Comparison of ENCODE assay signal across 1 cellular context in genomic region chr5:138213161-138214029, GRCh38.
TF ChIP-seq lines count a peak whose summit lies in the region.

Gene CDC23 (minus strand): TSS chr5:138213323. CDS start chr5:138213312, 11 bp downstream.

TF ChIP-seq in K562, 482 proteins besides CTCF, POLR2A, EP300 and RAD21 (continued from another document and continues in another):
- TF ChIP-seq ZNF717 (CRISPR knock-in tag; IDR thresholded peaks at IDR 0.05) (no peak), ZNF407 (IDR thresholded peaks at IDR 0.05; ENCODE audit: low read depth) (no peak), CEBPG (CRISPR knock-in tag; IDR thresholded peaks at IDR 0.05) (no peak), CEBPG (tag; conservative IDR thresholded peaks at IDR 0.05 in 1 of 2, IDR thresholded peaks at IDR 0.05 in 1 of 2) (no peak), KDM2B (CRISPR knock-in tag; IDR thresholded peaks at IDR 0.05) (no peak), NR2C1 (IDR thresholded peaks at IDR 0.05) (peak; percentile 43; the same call in 1 of the 2 replicates), NR2C1 (tag; IDR thresholded peaks at IDR 0.05) (no peak), ZBTB17 (CRISPR knock-in tag; IDR thresholded peaks at IDR 0.05) (no peak), PTRF (tag; IDR thresholded peaks at IDR 0.05) (no peak), POLR3A (IDR thresholded peaks at IDR 0.05; ENCODE audit: borderline replicate concordance, extremely low read depth, insufficient read depth, insufficient read length) (no peak), CREM (IDR thresholded peaks at IDR 0.05; ENCODE audit: low read depth) (peak; percentile 88), TRIM24 (IDR thresholded peaks at IDR 0.05) (peak; percentile 42 to 43; a peak in 3 of 4 replicates), ADNP (tag; IDR thresholded peaks at IDR 0.05) (no peak), ZBTB12 (CRISPR knock-in tag; IDR thresholded peaks at IDR 0.05) (peak; percentile 84), E2F3 (CRISPR knock-in tag; IDR thresholded peaks at IDR 0.05) (no peak), CREB3 (tag; conservative IDR thresholded peaks at IDR 0.05; ENCODE audit: low read depth) (no peak), ZNF583 (CRISPR knock-in tag; IDR thresholded peaks at IDR 0.05) (no peak), NUFIP1 (IDR thresholded peaks at IDR 0.05; ENCODE audit: partially characterized antibody) (no peak), CBFB (CRISPR knock-in tag; IDR thresholded peaks at IDR 0.05) (no peak), GMEB1 (CRISPR knock-in tag; IDR thresholded peaks at IDR 0.05) (no peak), NEUROD1 (IDR thresholded peaks at IDR 0.05; ENCODE audit: borderline replicate concordance, low read depth, low read length, partially characterized antibody) (peak; percentile 83), TFAP4 (CRISPR knock-in tag; IDR thresholded peaks at IDR 0.05; ENCODE audit: borderline replicate concordance) (no peak; the same call in 1 of the 2 replicates), NFIX (CRISPR knock-in tag; IDR thresholded peaks at IDR 0.05; ENCODE audit: low read depth) (no peak), ATF2 (CRISPR knock-in tag; IDR thresholded peaks at IDR 0.05) (no peak), ZNF584 (CRISPR knock-in tag; IDR thresholded peaks at IDR 0.05; ENCODE audit: low read depth) (no peak), TCF7L2 (IDR thresholded peaks at IDR 0.05; ENCODE audit: low read depth, low read length) (no peak), RUNX1 (IDR thresholded peaks at IDR 0.05; ENCODE audit: low read depth) (no peak), GATAD2B (IDR thresholded peaks at IDR 0.05; ENCODE audit: borderline replicate concordance) (no peak), XRCC3 (IDR thresholded peaks at IDR 0.05) (no peak), NFE2 (IDR thresholded peaks at IDR 0.05; ENCODE audit: low read depth) (peak; percentile 59; the same call in 1 of the 2 replicates)
- TF ChIP-seq, protein P1, sequence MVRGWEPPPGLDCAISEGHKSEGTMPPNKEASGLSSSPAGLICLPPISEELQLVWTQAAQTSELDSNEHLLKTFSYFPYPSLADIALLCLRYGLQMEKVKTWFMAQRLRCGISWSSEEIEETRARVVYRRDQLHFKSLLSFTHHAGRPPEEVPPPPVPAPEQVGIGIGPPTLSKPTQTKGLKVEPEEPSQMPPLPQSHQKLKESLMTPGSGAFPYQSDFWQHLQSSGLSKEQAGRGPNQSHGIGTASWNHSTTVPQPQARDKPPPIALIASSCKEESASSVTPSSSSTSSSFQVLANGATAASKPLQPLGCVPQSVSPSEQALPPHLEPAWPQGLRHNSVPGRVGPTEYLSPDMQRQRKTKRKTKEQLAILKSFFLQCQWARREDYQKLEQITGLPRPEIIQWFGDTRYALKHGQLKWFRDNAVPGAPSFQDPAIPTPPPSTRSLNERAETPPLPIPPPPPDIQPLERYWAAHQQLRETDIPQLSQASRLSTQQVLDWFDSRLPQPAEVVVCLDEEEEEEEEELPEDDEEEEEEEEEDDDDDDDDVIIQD (CRISPR knock-in tag; IDR thresholded peaks at IDR 0.05): no peak
- TF ChIP-seq, protein P2, sequence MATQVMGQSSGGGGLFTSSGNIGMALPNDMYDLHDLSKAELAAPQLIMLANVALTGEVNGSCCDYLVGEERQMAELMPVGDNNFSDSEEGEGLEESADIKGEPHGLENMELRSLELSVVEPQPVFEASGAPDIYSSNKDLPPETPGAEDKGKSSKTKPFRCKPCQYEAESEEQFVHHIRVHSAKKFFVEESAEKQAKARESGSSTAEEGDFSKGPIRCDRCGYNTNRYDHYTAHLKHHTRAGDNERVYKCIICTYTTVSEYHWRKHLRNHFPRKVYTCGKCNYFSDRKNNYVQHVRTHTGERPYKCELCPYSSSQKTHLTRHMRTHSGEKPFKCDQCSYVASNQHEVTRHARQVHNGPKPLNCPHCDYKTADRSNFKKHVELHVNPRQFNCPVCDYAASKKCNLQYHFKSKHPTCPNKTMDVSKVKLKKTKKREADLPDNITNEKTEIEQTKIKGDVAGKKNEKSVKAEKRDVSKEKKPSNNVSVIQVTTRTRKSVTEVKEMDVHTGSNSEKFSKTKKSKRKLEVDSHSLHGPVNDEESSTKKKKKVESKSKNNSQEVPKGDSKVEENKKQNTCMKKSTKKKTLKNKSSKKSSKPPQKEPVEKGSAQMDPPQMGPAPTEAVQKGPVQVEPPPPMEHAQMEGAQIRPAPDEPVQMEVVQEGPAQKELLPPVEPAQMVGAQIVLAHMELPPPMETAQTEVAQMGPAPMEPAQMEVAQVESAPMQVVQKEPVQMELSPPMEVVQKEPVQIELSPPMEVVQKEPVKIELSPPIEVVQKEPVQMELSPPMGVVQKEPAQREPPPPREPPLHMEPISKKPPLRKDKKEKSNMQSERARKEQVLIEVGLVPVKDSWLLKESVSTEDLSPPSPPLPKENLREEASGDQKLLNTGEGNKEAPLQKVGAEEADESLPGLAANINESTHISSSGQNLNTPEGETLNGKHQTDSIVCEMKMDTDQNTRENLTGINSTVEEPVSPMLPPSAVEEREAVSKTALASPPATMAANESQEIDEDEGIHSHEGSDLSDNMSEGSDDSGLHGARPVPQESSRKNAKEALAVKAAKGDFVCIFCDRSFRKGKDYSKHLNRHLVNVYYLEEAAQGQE (CRISPR knock-in tag; IDR thresholded peaks at IDR 0.05; ENCODE audit: low read depth): no peak
- TF ChIP-seq, protein P3, sequence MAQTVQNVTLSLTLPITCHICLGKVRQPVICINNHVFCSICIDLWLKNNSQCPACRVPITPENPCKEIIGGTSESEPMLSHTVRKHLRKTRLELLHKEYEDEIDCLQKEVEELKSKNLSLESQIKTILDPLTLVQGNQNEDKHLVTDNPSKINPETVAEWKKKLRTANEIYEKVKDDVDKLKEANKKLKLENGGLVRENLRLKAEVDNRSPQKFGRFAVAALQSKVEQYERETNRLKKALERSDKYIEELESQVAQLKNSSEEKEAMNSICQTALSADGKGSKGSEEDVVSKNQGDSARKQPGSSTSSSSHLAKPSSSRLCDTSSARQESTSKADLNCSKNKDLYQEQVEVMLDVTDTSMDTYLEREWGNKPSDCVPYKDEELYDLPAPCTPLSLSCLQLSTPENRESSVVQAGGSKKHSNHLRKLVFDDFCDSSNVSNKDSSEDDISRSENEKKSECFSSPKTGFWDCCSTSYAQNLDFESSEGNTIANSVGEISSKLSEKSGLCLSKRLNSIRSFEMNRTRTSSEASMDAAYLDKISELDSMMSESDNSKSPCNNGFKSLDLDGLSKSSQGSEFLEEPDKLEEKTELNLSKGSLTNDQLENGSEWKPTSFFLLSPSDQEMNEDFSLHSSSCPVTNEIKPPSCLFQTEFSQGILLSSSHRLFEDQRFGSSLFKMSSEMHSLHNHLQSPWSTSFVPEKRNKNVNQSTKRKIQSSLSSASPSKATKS (CRISPR knock-in tag; IDR thresholded peaks at IDR 0.05): no peak
- TF ChIP-seq, protein P4, sequence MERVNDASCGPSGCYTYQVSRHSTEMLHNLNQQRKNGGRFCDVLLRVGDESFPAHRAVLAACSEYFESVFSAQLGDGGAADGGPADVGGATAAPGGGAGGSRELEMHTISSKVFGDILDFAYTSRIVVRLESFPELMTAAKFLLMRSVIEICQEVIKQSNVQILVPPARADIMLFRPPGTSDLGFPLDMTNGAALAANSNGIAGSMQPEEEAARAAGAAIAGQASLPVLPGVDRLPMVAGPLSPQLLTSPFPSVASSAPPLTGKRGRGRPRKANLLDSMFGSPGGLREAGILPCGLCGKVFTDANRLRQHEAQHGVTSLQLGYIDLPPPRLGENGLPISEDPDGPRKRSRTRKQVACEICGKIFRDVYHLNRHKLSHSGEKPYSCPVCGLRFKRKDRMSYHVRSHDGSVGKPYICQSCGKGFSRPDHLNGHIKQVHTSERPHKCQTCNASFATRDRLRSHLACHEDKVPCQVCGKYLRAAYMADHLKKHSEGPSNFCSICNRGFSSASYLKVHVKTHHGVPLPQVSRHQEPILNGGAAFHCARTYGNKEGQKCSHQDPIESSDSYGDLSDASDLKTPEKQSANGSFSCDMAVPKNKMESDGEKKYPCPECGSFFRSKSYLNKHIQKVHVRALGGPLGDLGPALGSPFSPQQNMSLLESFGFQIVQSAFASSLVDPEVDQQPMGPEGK (CRISPR knock-in tag; IDR thresholded peaks at IDR 0.05; ENCODE audit: borderline replicate concordance): no peak
